ENCODE assay signal across 1 cellular context in the genomic region with DNA sequence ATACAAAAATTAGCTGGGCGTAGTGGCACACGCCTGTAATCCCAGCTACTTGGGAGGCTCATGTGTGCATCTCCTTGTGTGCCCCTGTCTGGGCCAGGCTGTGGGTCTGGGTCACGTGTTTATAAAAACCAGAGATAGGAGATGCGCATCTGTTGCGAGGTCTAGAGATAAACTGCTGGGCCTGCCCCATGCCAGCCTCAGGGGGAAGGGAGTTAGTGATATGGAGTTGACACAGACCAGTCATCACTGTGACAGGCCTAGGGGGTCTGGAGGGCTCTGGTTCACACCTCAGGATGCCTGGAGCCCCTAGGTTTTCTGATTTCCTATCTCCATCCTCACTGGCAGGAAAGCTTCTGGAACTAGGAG.
TF ChIP-seq lines count a peak whose summit lies in the region.

No MANE protein-coding gene starts in this region.

TF ChIP-seq in K562, 482 proteins besides CTCF, POLR2A, EP300 and RAD21:
- 0 out of 2 replicates have a peak, but pooled peaks have one; percentile 2 for TF ChIP-seq TFE3 (CRISPR knock-in tag; IDR thresholded peaks at IDR 0.05)
